In genomic region chr11:36149538-36150242, GRCh38 we compare ENCODE assay signal across 8 cellular contexts.
A peak's percentile ranks its signal among the peaks of the same experiment; 100 is the strongest.
DNase-seq lines count a peak whose midpoint lies in the region; ATAC-seq and TF ChIP-seq lines count a peak whose summit lies in the region.

No MANE protein-coding gene starts in this region.

- in situ Hi-C loops in GM13976 (cut with MboI; ENCODE audit: low sequenced_read_pairs, unreplicated experiment) = loop anchor here (10.0 kb wide), 1 partner anchor 535 kb away; the partner anchor contains the start of gene FJX1

- no peak overlapping the region for H3K4me3 ChIP-seq in fibroblast of pulmonary artery (replicated peaks; ENCODE audit: low read depth, low read length)

- peak; percentile 86 for ATAC-seq in HG02798 (IDR thresholded peaks at IDR 0.05; ENCODE audit: poor library complexity, unreplicated experiment)
- ATAC-seq in GM19455 (IDR thresholded peaks at IDR 0.05; ENCODE audit: unreplicated experiment) = no peak

- DNase-seq in AG20443 (ENCODE audit: low spot score) = peak; percentile 96
- DNase-seq in GM13976 (ENCODE audit: low spot score) = peak; percentile 62
- DNase-seq in NAMALWA (ENCODE audit: low spot score) = peak; percentile 14
- peak; percentile 26 to 43 for DNase-seq in activated CD4-positive, alpha-beta T cell treated with anti-CD3 and anti-CD28 coated beads, Interleukin-2, amount 50 U/mL, for 48 hours
- DNase-seq in fibroblast of pulmonary artery (ENCODE audit: low read depth) = peak; percentile 98
- DNase-seq in posterior vena cava (ENCODE audit: low spot score) = peak; percentile 86

- intact Hi-C loops in posterior vena cava (cut with DNase I) = loop anchor here in 1 of 2 donors (5.0 kb wide), 1 partner anchor 1957 kb away; no protein-coding TSS in a partner anchor

- TF ChIP-seq CTCF in GM13976 (IDR thresholded peaks at IDR 0.05; ENCODE audit: borderline replicate concordance, control extremely low read depth, extremely low read depth, insufficient read depth, missing control alignments) = peak; percentile 37
- TF ChIP-seq CTCF in fibroblast of pulmonary artery (IDR thresholded peaks at IDR 0.05; ENCODE audit: low read length, missing control alignments) = peak; percentile 63

Comparison
In these comparisons a context has a peak if more than half of its experiments do, and no peak if none do; other contexts are left out.
1. DNase-seq: peak in every context shown above with its lines; median percentile 98 in fibroblast of pulmonary artery; 96 in AG20443; 86 in posterior vena cava; 62 in GM13976; 34 in activated CD4-positive, alpha-beta T cell treated with anti-CD3 and anti-CD28 coated beads, Interleukin-2, amount 50 U/mL, for 48 hours; 14 in NAMALWA.